ENCODE assay signal across 1 cellular context in the genomic region with DNA sequence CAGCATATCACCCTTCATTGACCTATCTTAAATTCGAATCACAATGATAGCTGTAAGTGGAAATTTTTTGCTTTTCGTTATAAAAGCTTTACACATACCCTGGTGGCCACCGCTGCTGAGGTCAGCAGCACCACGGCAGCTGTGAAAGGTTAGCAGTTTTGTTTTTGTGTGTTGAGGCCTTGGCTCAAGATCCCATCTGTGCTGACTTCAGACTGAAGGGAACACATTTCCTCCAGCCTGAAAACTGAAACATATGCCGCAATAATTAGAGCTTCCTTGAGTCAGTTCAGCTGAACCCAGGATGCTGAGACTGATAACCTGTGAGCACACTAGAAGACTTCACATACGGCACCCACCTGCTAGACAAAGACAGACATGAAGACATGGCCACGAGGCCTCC.
TF ChIP-seq lines count a peak whose summit lies in the region.

No MANE protein-coding gene starts in this region.

TF ChIP-seq in K562, 482 proteins besides CTCF, POLR2A, EP300 and RAD21 (continued from another document):
- TF ChIP-seq, protein P1, sequence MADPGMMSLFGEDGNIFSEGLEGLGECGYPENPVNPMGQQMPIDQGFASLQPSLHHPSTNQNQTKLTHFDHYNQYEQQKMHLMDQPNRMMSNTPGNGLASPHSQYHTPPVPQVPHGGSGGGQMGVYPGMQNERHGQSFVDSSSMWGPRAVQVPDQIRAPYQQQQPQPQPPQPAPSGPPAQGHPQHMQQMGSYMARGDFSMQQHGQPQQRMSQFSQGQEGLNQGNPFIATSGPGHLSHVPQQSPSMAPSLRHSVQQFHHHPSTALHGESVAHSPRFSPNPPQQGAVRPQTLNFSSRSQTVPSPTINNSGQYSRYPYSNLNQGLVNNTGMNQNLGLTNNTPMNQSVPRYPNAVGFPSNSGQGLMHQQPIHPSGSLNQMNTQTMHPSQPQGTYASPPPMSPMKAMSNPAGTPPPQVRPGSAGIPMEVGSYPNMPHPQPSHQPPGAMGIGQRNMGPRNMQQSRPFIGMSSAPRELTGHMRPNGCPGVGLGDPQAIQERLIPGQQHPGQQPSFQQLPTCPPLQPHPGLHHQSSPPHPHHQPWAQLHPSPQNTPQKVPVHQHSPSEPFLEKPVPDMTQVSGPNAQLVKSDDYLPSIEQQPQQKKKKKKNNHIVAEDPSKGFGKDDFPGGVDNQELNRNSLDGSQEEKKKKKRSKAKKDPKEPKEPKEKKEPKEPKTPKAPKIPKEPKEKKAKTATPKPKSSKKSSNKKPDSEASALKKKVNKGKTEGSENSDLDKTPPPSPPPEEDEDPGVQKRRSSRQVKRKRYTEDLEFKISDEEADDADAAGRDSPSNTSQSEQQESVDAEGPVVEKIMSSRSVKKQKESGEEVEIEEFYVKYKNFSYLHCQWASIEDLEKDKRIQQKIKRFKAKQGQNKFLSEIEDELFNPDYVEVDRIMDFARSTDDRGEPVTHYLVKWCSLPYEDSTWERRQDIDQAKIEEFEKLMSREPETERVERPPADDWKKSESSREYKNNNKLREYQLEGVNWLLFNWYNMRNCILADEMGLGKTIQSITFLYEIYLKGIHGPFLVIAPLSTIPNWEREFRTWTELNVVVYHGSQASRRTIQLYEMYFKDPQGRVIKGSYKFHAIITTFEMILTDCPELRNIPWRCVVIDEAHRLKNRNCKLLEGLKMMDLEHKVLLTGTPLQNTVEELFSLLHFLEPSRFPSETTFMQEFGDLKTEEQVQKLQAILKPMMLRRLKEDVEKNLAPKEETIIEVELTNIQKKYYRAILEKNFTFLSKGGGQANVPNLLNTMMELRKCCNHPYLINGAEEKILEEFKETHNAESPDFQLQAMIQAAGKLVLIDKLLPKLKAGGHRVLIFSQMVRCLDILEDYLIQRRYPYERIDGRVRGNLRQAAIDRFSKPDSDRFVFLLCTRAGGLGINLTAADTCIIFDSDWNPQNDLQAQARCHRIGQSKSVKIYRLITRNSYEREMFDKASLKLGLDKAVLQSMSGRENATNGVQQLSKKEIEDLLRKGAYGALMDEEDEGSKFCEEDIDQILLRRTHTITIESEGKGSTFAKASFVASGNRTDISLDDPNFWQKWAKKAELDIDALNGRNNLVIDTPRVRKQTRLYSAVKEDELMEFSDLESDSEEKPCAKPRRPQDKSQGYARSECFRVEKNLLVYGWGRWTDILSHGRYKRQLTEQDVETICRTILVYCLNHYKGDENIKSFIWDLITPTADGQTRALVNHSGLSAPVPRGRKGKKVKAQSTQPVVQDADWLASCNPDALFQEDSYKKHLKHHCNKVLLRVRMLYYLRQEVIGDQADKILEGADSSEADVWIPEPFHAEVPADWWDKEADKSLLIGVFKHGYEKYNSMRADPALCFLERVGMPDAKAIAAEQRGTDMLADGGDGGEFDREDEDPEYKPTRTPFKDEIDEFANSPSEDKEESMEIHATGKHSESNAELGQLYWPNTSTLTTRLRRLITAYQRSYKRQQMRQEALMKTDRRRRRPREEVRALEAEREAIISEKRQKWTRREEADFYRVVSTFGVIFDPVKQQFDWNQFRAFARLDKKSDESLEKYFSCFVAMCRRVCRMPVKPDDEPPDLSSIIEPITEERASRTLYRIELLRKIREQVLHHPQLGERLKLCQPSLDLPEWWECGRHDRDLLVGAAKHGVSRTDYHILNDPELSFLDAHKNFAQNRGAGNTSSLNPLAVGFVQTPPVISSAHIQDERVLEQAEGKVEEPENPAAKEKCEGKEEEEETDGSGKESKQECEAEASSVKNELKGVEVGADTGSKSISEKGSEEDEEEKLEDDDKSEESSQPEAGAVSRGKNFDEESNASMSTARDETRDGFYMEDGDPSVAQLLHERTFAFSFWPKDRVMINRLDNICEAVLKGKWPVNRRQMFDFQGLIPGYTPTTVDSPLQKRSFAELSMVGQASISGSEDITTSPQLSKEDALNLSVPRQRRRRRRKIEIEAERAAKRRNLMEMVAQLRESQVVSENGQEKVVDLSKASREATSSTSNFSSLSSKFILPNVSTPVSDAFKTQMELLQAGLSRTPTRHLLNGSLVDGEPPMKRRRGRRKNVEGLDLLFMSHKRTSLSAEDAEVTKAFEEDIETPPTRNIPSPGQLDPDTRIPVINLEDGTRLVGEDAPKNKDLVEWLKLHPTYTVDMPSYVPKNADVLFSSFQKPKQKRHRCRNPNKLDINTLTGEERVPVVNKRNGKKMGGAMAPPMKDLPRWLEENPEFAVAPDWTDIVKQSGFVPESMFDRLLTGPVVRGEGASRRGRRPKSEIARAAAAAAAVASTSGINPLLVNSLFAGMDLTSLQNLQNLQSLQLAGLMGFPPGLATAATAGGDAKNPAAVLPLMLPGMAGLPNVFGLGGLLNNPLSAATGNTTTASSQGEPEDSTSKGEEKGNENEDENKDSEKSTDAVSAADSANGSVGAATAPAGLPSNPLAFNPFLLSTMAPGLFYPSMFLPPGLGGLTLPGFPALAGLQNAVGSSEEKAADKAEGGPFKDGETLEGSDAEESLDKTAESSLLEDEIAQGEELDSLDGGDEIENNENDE (IDR thresholded peaks at IDR 0.05; ENCODE audit: low read depth, low read length), result no peak
- TF ChIP-seq HLTF (IDR thresholded peaks at IDR 0.05), result no peak
- TF ChIP-seq XRCC3 (IDR thresholded peaks at IDR 0.05), result no peak
- TF ChIP-seq, protein P2, sequence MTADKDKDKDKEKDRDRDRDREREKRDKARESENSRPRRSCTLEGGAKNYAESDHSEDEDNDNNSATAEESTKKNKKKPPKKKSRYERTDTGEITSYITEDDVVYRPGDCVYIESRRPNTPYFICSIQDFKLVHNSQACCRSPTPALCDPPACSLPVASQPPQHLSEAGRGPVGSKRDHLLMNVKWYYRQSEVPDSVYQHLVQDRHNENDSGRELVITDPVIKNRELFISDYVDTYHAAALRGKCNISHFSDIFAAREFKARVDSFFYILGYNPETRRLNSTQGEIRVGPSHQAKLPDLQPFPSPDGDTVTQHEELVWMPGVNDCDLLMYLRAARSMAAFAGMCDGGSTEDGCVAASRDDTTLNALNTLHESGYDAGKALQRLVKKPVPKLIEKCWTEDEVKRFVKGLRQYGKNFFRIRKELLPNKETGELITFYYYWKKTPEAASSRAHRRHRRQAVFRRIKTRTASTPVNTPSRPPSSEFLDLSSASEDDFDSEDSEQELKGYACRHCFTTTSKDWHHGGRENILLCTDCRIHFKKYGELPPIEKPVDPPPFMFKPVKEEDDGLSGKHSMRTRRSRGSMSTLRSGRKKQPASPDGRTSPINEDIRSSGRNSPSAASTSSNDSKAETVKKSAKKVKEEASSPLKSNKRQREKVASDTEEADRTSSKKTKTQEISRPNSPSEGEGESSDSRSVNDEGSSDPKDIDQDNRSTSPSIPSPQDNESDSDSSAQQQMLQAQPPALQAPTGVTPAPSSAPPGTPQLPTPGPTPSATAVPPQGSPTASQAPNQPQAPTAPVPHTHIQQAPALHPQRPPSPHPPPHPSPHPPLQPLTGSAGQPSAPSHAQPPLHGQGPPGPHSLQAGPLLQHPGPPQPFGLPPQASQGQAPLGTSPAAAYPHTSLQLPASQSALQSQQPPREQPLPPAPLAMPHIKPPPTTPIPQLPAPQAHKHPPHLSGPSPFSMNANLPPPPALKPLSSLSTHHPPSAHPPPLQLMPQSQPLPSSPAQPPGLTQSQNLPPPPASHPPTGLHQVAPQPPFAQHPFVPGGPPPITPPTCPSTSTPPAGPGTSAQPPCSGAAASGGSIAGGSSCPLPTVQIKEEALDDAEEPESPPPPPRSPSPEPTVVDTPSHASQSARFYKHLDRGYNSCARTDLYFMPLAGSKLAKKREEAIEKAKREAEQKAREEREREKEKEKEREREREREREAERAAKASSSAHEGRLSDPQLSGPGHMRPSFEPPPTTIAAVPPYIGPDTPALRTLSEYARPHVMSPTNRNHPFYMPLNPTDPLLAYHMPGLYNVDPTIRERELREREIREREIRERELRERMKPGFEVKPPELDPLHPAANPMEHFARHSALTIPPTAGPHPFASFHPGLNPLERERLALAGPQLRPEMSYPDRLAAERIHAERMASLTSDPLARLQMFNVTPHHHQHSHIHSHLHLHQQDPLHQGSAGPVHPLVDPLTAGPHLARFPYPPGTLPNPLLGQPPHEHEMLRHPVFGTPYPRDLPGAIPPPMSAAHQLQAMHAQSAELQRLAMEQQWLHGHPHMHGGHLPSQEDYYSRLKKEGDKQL (CRISPR knock-in tag; IDR thresholded peaks at IDR 0.05; ENCODE audit: borderline replicate concordance), result no peak
- TF ChIP-seq PRMT5 (CRISPR knock-in tag; IDR thresholded peaks at IDR 0.05), result no peak
- no peak for TF ChIP-seq ILK (tag; IDR thresholded peaks at IDR 0.05; ENCODE audit: borderline replicate concordance, low read depth)
- no peak for TF ChIP-seq HDAC3 (IDR thresholded peaks at IDR 0.05; ENCODE audit: borderline replicate concordance, partially characterized antibody)
- TF ChIP-seq, protein P3, sequence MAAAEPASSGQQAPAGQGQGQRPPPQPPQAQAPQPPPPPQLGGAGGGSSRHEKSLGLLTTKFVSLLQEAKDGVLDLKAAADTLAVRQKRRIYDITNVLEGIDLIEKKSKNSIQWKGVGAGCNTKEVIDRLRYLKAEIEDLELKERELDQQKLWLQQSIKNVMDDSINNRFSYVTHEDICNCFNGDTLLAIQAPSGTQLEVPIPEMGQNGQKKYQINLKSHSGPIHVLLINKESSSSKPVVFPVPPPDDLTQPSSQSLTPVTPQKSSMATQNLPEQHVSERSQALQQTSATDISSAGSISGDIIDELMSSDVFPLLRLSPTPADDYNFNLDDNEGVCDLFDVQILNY (CRISPR knock-in tag; IDR thresholded peaks at IDR 0.05), result no peak
- TF ChIP-seq MBD2 (IDR thresholded peaks at IDR 0.05; ENCODE audit: borderline replicate concordance, low read depth), result no peak
- no peak for TF ChIP-seq KLF16 (IDR thresholded peaks at IDR 0.05)
- no peak for TF ChIP-seq ZBTB7A (IDR thresholded peaks at IDR 0.05; ENCODE audit: borderline replicate concordance, control insufficient read depth, low read depth, low read length)
